Comparison of ENCODE assay signal across 22 cellular contexts in the genomic region with DNA sequence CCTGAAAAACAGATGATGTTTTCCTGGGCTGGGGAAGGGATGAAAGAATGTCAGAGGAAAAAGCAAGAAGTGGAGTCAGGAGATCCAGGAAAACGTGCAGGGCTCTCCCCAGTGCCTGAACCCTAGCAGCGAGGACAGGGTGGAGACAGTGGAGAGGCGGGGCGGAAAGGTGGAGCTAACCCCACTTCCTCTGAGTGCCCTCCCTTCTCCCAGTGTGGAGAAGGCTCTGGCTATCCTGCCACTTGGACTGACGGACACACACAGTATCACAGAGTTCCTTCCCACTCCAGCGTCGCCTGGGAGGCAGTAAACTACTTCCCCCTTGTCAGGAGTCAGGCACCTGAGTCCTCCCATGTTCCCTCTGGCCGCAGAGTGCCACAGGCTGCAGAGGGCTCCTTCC. TPM values are rescaled to one million over a fixed set of nuclear protein-coding genes. Genes with fewer than 3 reads are reported as not detected.
DNase-seq lines count a peak whose midpoint lies in the region; ATAC-seq and TF ChIP-seq lines count a peak whose summit lies in the region.
"Had no signal": no experiment of that assay in that cellular context is flagged by ENCODE, and none has a peak within 500 bp of the region (broad histone marks: within the 10 kb centered on the region; RNA-seq: fewer than 3 reads in every experiment).

No MANE protein-coding gene starts in this region.

- H3K4me3 ChIP-seq in colonic mucosa (no peak overlapping the region), thyroid gland (replicated peaks in 1 of 3) (no peak overlapping the region)
- H3K4me3 ChIP-seq: cardiac muscle cell, dorsolateral prefrontal cortex, ovary, skin epidermis, uterus had no signal

- intact Hi-C loops in activated CD4-positive, alpha-beta T cell treated with anti-CD3 and anti-CD28 coated beads, Interleukin-2, amount 10 ng/mL, durations not matched to agents 24 days and 14 days (cut with micrococcal nuclease), result no loop called here
- intact Hi-C loops in colonic mucosa (cut with DNase I) (no loop called here), left colon (cut with DNase I, micrococcal nuclease) (no loop called here), thyroid gland (cut with DNase I) (no loop called here)

- H3K9me3 ChIP-seq in colonic mucosa (no peaks in the 10 kb centered on the region), thyroid gland (no peaks in the 10 kb centered on the region)
- H3K9me3 ChIP-seq: ovary, uterus had no signal

- peak; percentile 49 for DNase-seq in activated CD4-positive, alpha-beta T cell treated with anti-CD3 and anti-CD28 coated beads, Interleukin-2, amount 10 ng/mL, durations not matched to agents 24 days and 14 days
- no peak for DNase-seq in activated CD4-positive, alpha-beta T cell treated with anti-CD3 and anti-CD28 coated beads for 48 hours
- DNase-seq in colonic mucosa (peak; percentile 89), left colon (peak; percentile 74 to 80), thyroid gland (peak; percentile 35 to 36), MV-4-11 (lab: John Stamatoyannopoulos, UW) (no peak), occipital lobe (lab: John Stamatoyannopoulos, UW) (no peak), NCI-H2029 treated with DMSO at 0.1 percent for 48 hours (lab: John Stamatoyannopoulos, UW) (no peak)
- DNase-seq: activated CD4-positive, alpha-beta T cell treated with anti-CD3 and anti-CD28 coated beads, Interleukin-2, amount 50 U/mL, for 4 hours; amygdala; C1 segment of cervical spinal cord; dorsolateral prefrontal cortex; foreskin melanocyte; NCI-H2081 treated with DMSO at 0.1 percent for 48 hours; NCI-H510A treated with DMSO at 0.1 percent for 48 hours; ovary; stimulated activated CD4-positive, alpha-beta T cell treated with anti-CD3 and anti-CD28 coated beads, Interleukin-4, amount 100 ng/mL, for 24 hours; uterus had no signal

- peaks cover 3% of the 10 kb centered on the region for H3K27me3 Mint-ChIP-seq in activated CD4-positive, alpha-beta T cell treated with anti-CD3 and anti-CD28 coated beads, Interleukin-2, amount 10 ng/mL, durations not matched to agents 24 days and 14 days

- peak overlapping the region; percentile 65 for H3K27ac ChIP-seq in colonic mucosa
- H3K27ac ChIP-seq in thyroid gland, result no peak overlapping the region
- H3K27ac ChIP-seq: cardiac muscle cell, dorsolateral prefrontal cortex, KMS-11, ovary, skin epidermis, uterus had no signal

- H3K4me1 ChIP-seq in colonic mucosa, result no peaks in the 10 kb centered on the region
- peaks cover 0 to 4% of the 10 kb centered on the region in 2 donors for H3K4me1 ChIP-seq in thyroid gland
- H3K4me1 ChIP-seq: uterus had no signal

- H3K27me3 ChIP-seq in colonic mucosa (no peaks in the 10 kb centered on the region), thyroid gland (no peaks in the 10 kb centered on the region)
- H3K27me3 ChIP-seq: cardiac muscle cell, dorsolateral prefrontal cortex, ovary, uterus had no signal

- WGBS in thyroid gland, 2 donors, result 11 to 14% methylated on average over 5 to 8 of the region's 8 CpGs

- TF ChIP-seq CTCF in colonic mucosa (IDR thresholded peaks at IDR 0.05) (no peak), thyroid gland (IDR thresholded peaks at IDR 0.05) (no peak)

- no peaks in the 10 kb centered on the region for H3K9me3 Mint-ChIP-seq in activated CD4-positive, alpha-beta T cell treated with anti-CD3 and anti-CD28 coated beads, Interleukin-2, amount 10 ng/mL, durations not matched to agents 24 days and 14 days
- H3K9me3 Mint-ChIP-seq: T-helper 1 cell treated with Interleukin-12 subunit alpha and Interleukin-12 subunit beta and Interleukin-4 antibody, amounts not matched to agents 30 μg/mL and 1 μg/mL, for 36 hours had no signal

- H3K4me3 Mint-ChIP-seq in activated CD4-positive, alpha-beta T cell treated with anti-CD3 and anti-CD28 coated beads, Interleukin-2, amount 10 ng/mL, durations not matched to agents 24 days and 14 days, result no peak overlapping the region
- H3K4me3 Mint-ChIP-seq: T-helper 1 cell treated with Interleukin-12 subunit alpha and Interleukin-12 subunit beta and Interleukin-4 antibody, amounts not matched to agents 30 μg/mL and 1 μg/mL, for 36 hours had no signal

- peak; percentile 99 for ATAC-seq in left colon

- H3K36me3 ChIP-seq in colonic mucosa (no peaks in the 10 kb centered on the region), thyroid gland (no peaks in the 10 kb centered on the region)
- H3K36me3 ChIP-seq: cardiac muscle cell, ovary, uterus had no signal

- H3K4me1 Mint-ChIP-seq in activated CD4-positive, alpha-beta T cell treated with anti-CD3 and anti-CD28 coated beads, Interleukin-2, amount 10 ng/mL, durations not matched to agents 24 days and 14 days, result no peaks in the 10 kb centered on the region

- no peak overlapping the region for H3K27ac Mint-ChIP-seq in activated CD4-positive, alpha-beta T cell treated with anti-CD3 and anti-CD28 coated beads, Interleukin-2, amount 10 ng/mL, durations not matched to agents 24 days and 14 days
- H3K27ac Mint-ChIP-seq: T-helper 1 cell treated with Interleukin-12 subunit alpha and Interleukin-12 subunit beta and Interleukin-4 antibody, amounts not matched to agents 30 μg/mL and 1 μg/mL, for 36 hours had no signal

- no peaks in the 10 kb centered on the region for H3K36me3 Mint-ChIP-seq in activated CD4-positive, alpha-beta T cell treated with anti-CD3 and anti-CD28 coated beads, Interleukin-2, amount 10 ng/mL, durations not matched to agents 24 days and 14 days (ENCODE audit: low read depth)

- no peak for TF ChIP-seq POLR2A in thyroid gland (IDR thresholded peaks at IDR 0.05)

- peak overlapping the region in 1 of 2 donors; percentile 64 for H3K9ac ChIP-seq in colonic mucosa (ENCODE audit: low read depth in 2 of 2, low read length in 2 of 2)
- H3K9ac ChIP-seq: KMS-11 had no signal

RNA-seq across cellular contexts. Expression of a gene that starts 34.6 kb away (rescaled TPM):
- total RNA-seq in activated CD4-positive, alpha-beta T cell treated with anti-CD3 and anti-CD28 coated beads, Interleukin-2, amount 10 ng/mL, durations not matched to agents 24 days and 14 days, result 3.8 and 4.2 TPM in 2 replicates
- total RNA-seq in colonic mucosa, result 1 to 10 TPM; 3.3 to 5.3 TPM
- total RNA-seq in left colon, result 1 to 10 TPM; 2.1 to 6.5 TPM
- 10 to 100 TPM in 2 of 4 donors, 1 to 10 TPM in 2; 6.8 to 17.5 (median 9.4) TPM for total RNA-seq in thyroid gland
- total RNA-seq in occipital lobe, result 7.3 TPM

Comparison
In these comparisons a context has a peak if more than half of its experiments do, and no peak if none do; other contexts are left out.
1. DNase-seq: peak in activated CD4-positive, alpha-beta T cell treated with anti-CD3 and anti-CD28 coated beads, Interleukin-2, amount 10 ng/mL, durations not matched to agents 24 days and 14 days (single experiment), colonic mucosa (single experiment), left colon (2 of 2) and thyroid gland (2 of 2); none in activated CD4-positive, alpha-beta T cell treated with anti-CD3 and anti-CD28 coated beads for 48 hours (single experiment), MV-4-11 (single experiment), occipital lobe (single experiment) and NCI-H2029 treated with DMSO at 0.1 percent for 48 hours (single experiment).